Comparison of ENCODE assay signal across 9 cellular contexts in genomic region chr22:42277988-42278776, GRCh38. TPM values are rescaled to one million over a fixed set of nuclear protein-coding genes. Genes with fewer than 3 reads are reported as not detected.
DNase-seq lines count a peak whose midpoint lies in the region; ATAC-seq and TF ChIP-seq lines count a peak whose summit lies in the region.
"Had no signal": no experiment of that assay in that cellular context is flagged by ENCODE, and none has a peak within 500 bp of the region (broad histone marks: within the 10 kb centered on the region; RNA-seq: fewer than 3 reads in every experiment).

No MANE protein-coding gene starts in this region.

- H3K9ac ChIP-seq in PC-3 (ENCODE audit: low read length): no peak overlapping the region

- no peaks in the 10 kb centered on the region for H3K79me2 ChIP-seq in PC-3 (ENCODE audit: low read length)

- intact Hi-C loops in PC-3 (cut with micrococcal nuclease): no loop called here

- H3K4me3 ChIP-seq in fibroblast of villous mesenchyme (ENCODE audit: low read depth, low read length): no peak overlapping the region
- no peak overlapping the region for H3K4me3 ChIP-seq in PC-3 (ENCODE audit: low read length)

- ATAC-seq in omental fat pad (ENCODE audit: low FRiP score) (no peak), PC-3 (no peak), GM19463 (IDR thresholded peaks at IDR 0.05; ENCODE audit: unreplicated experiment) (no peak)

- CTCF ChIA-PET in GM10248 (lab: Yijun Ruan, JAX): interaction anchor here (0.6 to 1.7 kb wide), 5 partner anchors 36 to 196 kb away, joined by 3 to 8 read pairs (median 5); partner anchors contain the start of gene NDUFA6
- CTCF ChIA-PET in PC-3 (lab: Charles Lee): no interaction called here

- H4K20me1 ChIP-seq in PC-3 (ENCODE audit: low read length): no peaks in the 10 kb centered on the region

- H3K9me3 ChIP-seq in PC-3 (ENCODE audit: low read length): no peaks in the 10 kb centered on the region

- no peaks in the 10 kb centered on the region for H3K4me1 ChIP-seq in PC-3 (ENCODE audit: insufficient read depth, low read length)

- DNase-seq in AG09319 (ENCODE audit: extremely low read depth, low read depth) (no peak), GM10248 (ENCODE audit: extremely low spot score) (no peak), NCI-H446 treated with DMSO at 0.1 percent for 48 hours (lab: John Stamatoyannopoulos, UW) (peak; percentile 9), fibroblast of villous mesenchyme (ENCODE audit: low read depth) (peak; percentile 4), epidermal melanocyte (ENCODE audit: insufficient read length, low spot score) (no peak), omental fat pad (ENCODE audit: low spot score) (no peak), PC-3 (no peak)
- DNase-seq: activated CD4-positive, alpha-beta memory T cell treated with anti-CD3 and anti-CD28 coated beads, Interleukin-2, amount 10 ng/mL, durations not matched to agents 7 days and 5 days had no signal

- peak; percentile 6 for TF ChIP-seq CTCF in AG09319 (IDR thresholded peaks at IDR 0.05; ENCODE audit: low read depth, low read length)
- peak; percentile 36 for TF ChIP-seq CTCF in GM10248 (IDR thresholded peaks at IDR 0.05; ENCODE audit: control extremely low read depth, extremely low read depth, low read depth, missing control alignments)
- no peak for TF ChIP-seq CTCF in fibroblast of villous mesenchyme (IDR thresholded peaks at IDR 0.05; ENCODE audit: insufficient read depth, low read depth, low read length)
- TF ChIP-seq CTCF in omental fat pad (IDR thresholded peaks at IDR 0.05): no peak
- TF ChIP-seq CTCF in PC-3 (conservative IDR thresholded peaks at IDR 0.05; ENCODE audit: low read depth, low read length): no peak

- H3K4me2 ChIP-seq in PC-3 (ENCODE audit: low read length): no peak overlapping the region

- no peaks in the 10 kb centered on the region for H3F3A ChIP-seq in PC-3 (ENCODE audit: low read length, unreplicated experiment)

- BruUV-seq in PC-3 (replicated peaks; lab: Mats Ljungman, UMichigan): no TSS peak

- no peaks in the 10 kb centered on the region for H3K27me3 ChIP-seq in PC-3 (ENCODE audit: low read length)

- no peak overlapping the region for H3K27ac ChIP-seq in PC-3 (ENCODE audit: low read length)

- no peaks in the 10 kb centered on the region for H3K36me3 ChIP-seq in PC-3 (ENCODE audit: low read depth, low read length)

- H3K9me2 ChIP-seq in PC-3 (replicated peaks; ENCODE audit: low read length): no peaks in the 10 kb centered on the region

- POLR2A ChIA-PET in GM10248 (lab: Yijun Ruan, JAX) (no interaction called here), PC-3 (lab: Charles Lee; ENCODE audit: unreplicated experiment) (no interaction called here)

- no peak overlapping the region for H2AFZ ChIP-seq in PC-3 (ENCODE audit: low read length)

RNA-seq across cellular contexts. Expression of gene TCF20, which starts 7.7 kb away (rescaled TPM):
- 26.4 and 30.7 TPM in 2 replicates for total RNA-seq in fibroblast of villous mesenchyme
- 10 to 100 TPM; 20.8 to 34.8 (median 23.3) TPM for total RNA-seq in omental fat pad
- total RNA-seq in PC-3 (2014; rRNA removed): 36.0 and 37.0 TPM in 2 replicates

Comparison
In these comparisons a context has a peak if more than half of its experiments do, and no peak if none do; other contexts are left out.
1. DNase-seq: peak in NCI-H446 treated with DMSO at 0.1 percent for 48 hours (single experiment) and fibroblast of villous mesenchyme (single experiment); none in AG09319 (single experiment), GM10248 (single experiment), epidermal melanocyte (single experiment), omental fat pad (single experiment) and PC-3 (single experiment).
2. CTCF ChIP-seq: peak in AG09319 (single experiment) and GM10248 (single experiment); none in fibroblast of villous mesenchyme (single experiment), omental fat pad (0 of 3) and PC-3 (single experiment).